Comparison of ENCODE assay signal across 22 cellular contexts in the genomic region with DNA sequence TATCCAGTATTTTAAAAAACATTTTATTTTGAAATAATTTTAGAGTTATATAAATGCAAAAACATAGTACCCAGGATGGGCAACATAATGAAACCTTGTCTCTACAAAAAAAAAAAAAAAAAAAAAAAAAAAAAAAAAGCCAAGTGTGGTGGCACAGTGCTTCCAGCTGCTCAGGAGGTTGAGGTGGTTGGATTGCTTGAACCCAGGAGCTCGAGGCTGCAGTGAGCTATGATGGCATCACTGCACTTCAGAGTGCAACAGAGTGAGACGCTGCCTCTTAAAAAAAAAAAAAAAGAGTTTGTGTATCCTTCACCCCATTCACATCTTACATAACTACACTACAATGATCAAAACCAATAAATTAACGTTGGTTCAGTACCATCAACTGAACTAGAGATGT.
"Had no signal": no experiment of that assay in that cellular context is flagged by ENCODE, and none has a peak within 500 bp of the region (broad histone marks: within the 10 kb centered on the region; RNA-seq: fewer than 3 reads in every experiment).

No MANE protein-coding gene starts in this region.

- H3K9me3 Mint-ChIP-seq: activated naive CD4-positive, alpha-beta T cell treated with anti-CD3 and anti-CD28 coated beads, Interleukin-2, amount 50 U/mL, for 72 hours; activated T-cell treated with anti-CD3 and anti-CD28 coated beads, Interleukin-2, amount 50 U/mL, for 24 hours; activated T-helper 17 cell treated with anti-CD3 and anti-CD28 coated beads, Interleukin-2, amount 50 U/mL, for 72 hours; natural killer cell; stimulated activated naive B cell treated with anti-CD40 and anti-IgM and Interleukin-4, amounts not matched to agents 10 μg/mL and 1 μg/mL and 100 μg/mL, for 72 hours had no signal

- H3K4me1 Mint-ChIP-seq: activated T-helper 17 cell treated with anti-CD3 and anti-CD28 coated beads, Interleukin-2, amount 50 U/mL, for 72 hours; immature natural killer cell; natural killer cell; stimulated activated naive B cell treated with anti-CD40 and anti-IgM and Interleukin-4, amounts not matched to agents 10 μg/mL and 1 μg/mL and 100 μg/mL, for 72 hours had no signal

- H3K4me3 ChIP-seq: left ventricle myocardium inferior, ovary, prostate gland, uterus had no signal

- H3K27me3 ChIP-seq: ovary, uterus had no signal

- H3K27ac Mint-ChIP-seq: activated naive CD4-positive, alpha-beta T cell treated with anti-CD3 and anti-CD28 coated beads, Interleukin-2, amount 50 U/mL, for 72 hours; activated T-cell treated with anti-CD3 and anti-CD28 coated beads, Interleukin-2, amount 50 U/mL, for 24 hours; activated T-helper 17 cell treated with anti-CD3 and anti-CD28 coated beads, Interleukin-2, amount 50 U/mL, for 72 hours; brain; natural killer cell; stimulated activated naive B cell treated with anti-CD40 and anti-IgM and Interleukin-4, amounts not matched to agents 10 μg/mL and 1 μg/mL and 100 μg/mL, for 72 hours; WTC11 had no signal

- H3K36me3 Mint-ChIP-seq: activated naive CD4-positive, alpha-beta T cell treated with anti-CD3 and anti-CD28 coated beads, Interleukin-2, amount 50 U/mL, for 72 hours; immature natural killer cell; natural killer cell; stimulated activated naive B cell treated with anti-CD40 and anti-IgM and Interleukin-4, amounts not matched to agents 10 μg/mL and 1 μg/mL and 100 μg/mL, for 72 hours; WTC11 had no signal

- H3K36me3 ChIP-seq: left ventricle myocardium inferior, ovary, prostate gland, uterus had no signal

- DNase-seq: activated CD8-positive, alpha-beta memory T cell treated with anti-CD3 and anti-CD28 coated beads for 24 hours; activated CD8-positive, alpha-beta memory T cell treated with anti-CD3 and anti-CD28 coated beads, Interleukin-2, amount 50 U/mL, for 4 hours; activated T-cell treated with anti-CD3 and anti-CD28 coated beads, Interleukin-2, amount 50 U/mL, for 24 hours; aorta; dermis blood vessel endothelial cell; effector CD8-positive, alpha-beta T cell; foreskin melanocyte; immature natural killer cell; left ventricle myocardium inferior; midbrain; natural killer cell; ovary; stimulated activated CD4-positive, alpha-beta T cell treated with anti-CD3 and anti-CD28 coated beads, Interleukin-2, amount 100 ng/mL, for 48 hours; stimulated activated CD8-positive, alpha-beta memory T cell treated with anti-CD3 and anti-CD28 coated beads, Interleukin-4, amount 100 ng/mL, for 48 hours; stimulated activated naive B cell treated with anti-CD40 and anti-IgM and Interleukin-4, amounts not matched to agents 10 μg/mL and 1 μg/mL and 100 μg/mL, for 72 hours; uterus had no signal

- H3K4me3 Mint-ChIP-seq: activated T-cell treated with anti-CD3 and anti-CD28 coated beads, Interleukin-2, amount 50 U/mL, for 24 hours; activated T-helper 17 cell treated with anti-CD3 and anti-CD28 coated beads, Interleukin-2, amount 50 U/mL, for 72 hours; brain; immature natural killer cell; natural killer cell; stimulated activated naive B cell treated with anti-CD40 and anti-IgM and Interleukin-4, amounts not matched to agents 10 μg/mL and 1 μg/mL and 100 μg/mL, for 72 hours; WTC11 had no signal

- H3K27ac ChIP-seq: left ventricle myocardium inferior, ovary, prostate gland, uterus had no signal

- H3K4me1 ChIP-seq: prostate gland, uterus had no signal

- ATAC-seq: activated naive CD4-positive, alpha-beta T cell treated with anti-CD3 and anti-CD28 coated beads, Interleukin-2, amount 50 U/mL, for 72 hours; activated T-helper 17 cell treated with anti-CD3 and anti-CD28 coated beads, Interleukin-2, amount 50 U/mL, for 72 hours; esophagus mucosa; natural killer cell; stimulated activated naive B cell treated with anti-CD40 and anti-IgM and Interleukin-4, amounts not matched to agents 10 μg/mL and 1 μg/mL and 100 μg/mL, for 72 hours; WTC11 had no signal

- H3K27me3 Mint-ChIP-seq: activated T-cell treated with anti-CD3 and anti-CD28 coated beads, Interleukin-2, amount 50 U/mL, for 24 hours; activated T-helper 17 cell treated with anti-CD3 and anti-CD28 coated beads, Interleukin-2, amount 50 U/mL, for 72 hours; brain; stimulated activated naive B cell treated with anti-CD40 and anti-IgM and Interleukin-4, amounts not matched to agents 10 μg/mL and 1 μg/mL and 100 μg/mL, for 72 hours had no signal
